ENCODE assay signal across 16 cellular contexts in the genomic region with DNA sequence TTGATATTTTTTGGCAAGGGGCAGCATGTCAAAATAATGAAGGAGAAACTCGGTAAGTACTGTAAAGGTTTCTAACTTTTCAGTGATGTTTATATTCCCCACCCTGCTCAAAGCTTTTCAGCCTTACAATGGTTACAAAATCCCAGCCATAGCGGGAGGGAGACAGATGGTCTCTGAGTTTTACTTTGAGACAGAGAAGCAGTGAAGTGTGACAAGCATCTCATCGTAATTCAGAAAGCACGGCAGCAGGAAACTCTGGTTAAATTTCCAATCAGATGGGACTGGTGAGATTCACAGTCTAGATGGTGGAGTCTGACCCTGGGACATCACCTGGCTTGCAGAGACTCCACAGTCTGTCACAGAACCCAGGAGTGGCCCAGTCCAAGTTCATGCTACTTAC.
"Had no signal": no experiment of that assay in that cellular context is flagged by ENCODE, and none has a peak within 500 bp of the region (broad histone marks: within the 10 kb centered on the region; RNA-seq: fewer than 3 reads in every experiment).

No MANE protein-coding gene starts in this region.

- ATAC-seq: foreskin keratinocyte; pancreas; psoas muscle; right cardiac atrium; stimulated activated naive CD8-positive, alpha-beta T cell treated with anti-CD3 and anti-CD28 coated beads, Interleukin-15, amount 100 ng/mL, for 72 hours had no signal

- DNase-seq: activated T-cell treated with anti-CD3 and anti-CD28 coated beads, Interleukin-2, amount 50 U/mL, for 1 hour; adrenal gland; brain microvascular endothelial cell; caudate nucleus; dermis blood vessel endothelial cell; effector memory CD4-positive, alpha-beta T cell; foreskin keratinocyte; hypothalamus; nephron progenitor cell; pancreas; psoas muscle; right cardiac atrium; stimulated activated CD4-positive, alpha-beta T cell treated with anti-CD3 and anti-CD28 coated beads, Interleukin-12 subunit alpha, Interleukin-12 subunit beta, amount 100 ng/mL, for 4 hours; stimulated activated naive CD8-positive, alpha-beta T cell treated with anti-CD3 and anti-CD28 coated beads, Interleukin-15, amount 100 ng/mL, for 72 hours; tibial artery; WERI-Rb-1 had no signal
